In the genomic region with DNA sequence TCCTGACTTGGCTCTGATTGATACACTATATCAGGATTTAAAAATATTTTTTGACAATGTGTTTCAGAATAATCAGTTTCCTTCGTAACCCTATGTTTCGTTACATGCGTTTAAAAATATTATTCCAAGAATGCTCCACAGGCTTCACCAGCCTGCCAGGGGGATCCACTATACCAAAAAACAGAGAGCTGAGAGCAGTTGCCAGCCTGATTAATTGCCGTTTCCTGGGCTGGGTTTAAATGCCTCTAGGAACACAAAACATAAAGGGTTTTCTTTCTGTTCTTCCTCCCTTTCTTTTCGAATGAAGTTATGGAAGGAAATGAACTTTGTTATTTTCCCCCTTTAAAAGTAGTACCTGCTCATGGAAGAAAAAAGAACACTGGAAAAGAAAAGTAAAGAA, we compare ENCODE assay signal across 9 cellular contexts. TPM values are rescaled to one million over a fixed set of nuclear protein-coding genes. Genes with fewer than 3 reads are reported as not detected.
A peak's percentile ranks its signal among the peaks of the same experiment; 100 is the strongest.
DNase-seq lines count a peak whose midpoint lies in the region; ATAC-seq and TF ChIP-seq lines count a peak whose summit lies in the region.
"Had no signal": no experiment of that assay in that cellular context is flagged by ENCODE, and none has a peak within 500 bp of the region (broad histone marks: within the 10 kb centered on the region; RNA-seq: fewer than 3 reads in every experiment).

No MANE protein-coding gene starts in this region.

- peaks cover 7% of the 10 kb centered on the region for H3K27me3 Mint-ChIP-seq in IgD-negative memory B cell
- H3K27me3 Mint-ChIP-seq in central memory CD8-positive, alpha-beta T cell, result no peaks in the 10 kb centered on the region

- H3K27ac ChIP-seq in A673 (ENCODE audit: low read depth, low read length, poor library complexity, severe bottlenecking) (peak overlapping the region; percentile 83), muscle layer of duodenum (ENCODE audit: low read length) (peak overlapping the region; percentile 68)

- H3K27me3 ChIP-seq in A673 (replicated peaks; ENCODE audit: insufficient read depth, low read depth, low read length, poor library complexity), result no peaks in the 10 kb centered on the region
- no peaks in the 10 kb centered on the region for H3K27me3 ChIP-seq in muscle layer of duodenum (ENCODE audit: low read depth, low read length)

- peak overlapping the region; percentile 13 for H3K4me3 ChIP-seq in A673 (ENCODE audit: low read depth, low read length, poor library complexity, severe bottlenecking)
- peak overlapping the region; percentile 27 to 34 for H3K4me3 ChIP-seq in muscle layer of duodenum (ENCODE audit: low read depth in 1 of 2, low read length in 2 of 2)

- no peak for ATAC-seq in central memory CD8-positive, alpha-beta T cell (replicated peaks; ENCODE audit: extremely low read depth, poor library complexity, severe bottlenecking)
- ATAC-seq in HG03159 (IDR thresholded peaks at IDR 0.05; ENCODE audit: unreplicated experiment), result no peak

- H3K4me3 Mint-ChIP-seq in IgD-negative memory B cell, result peak overlapping the region; percentile 81 to 97 (median 90)
- H3K4me3 Mint-ChIP-seq in central memory CD8-positive, alpha-beta T cell, result peak overlapping the region; percentile 81

- CTCF ChIA-PET in A673 (lab: Charles Lee), result interaction anchor here (4.3 kb wide), 1 partner anchor 69 kb away, joined by 41 read pairs; no protein-coding TSS in a partner anchor

- no peaks in the 10 kb centered on the region for H3K9me3 ChIP-seq in A673 (ENCODE audit: low read depth, low read length, poor library complexity, severe bottlenecking)
- H3K9me3 ChIP-seq in muscle layer of duodenum (ENCODE audit: control insufficient read depth in 1 of 2, low read length in 2 of 2), result no peaks in the 10 kb centered on the region

- peak overlapping the region; percentile 94 to 100 (median 99) for H3K27ac Mint-ChIP-seq in IgD-negative memory B cell
- peak overlapping the region; percentile 97 for H3K27ac Mint-ChIP-seq in central memory CD8-positive, alpha-beta T cell (ENCODE audit: low read depth)

- intact Hi-C loops in A673 (cut with micrococcal nuclease; ENCODE audit: unreplicated experiment), result no loop called here

- H3K36me3 Mint-ChIP-seq in IgD-negative memory B cell, result peaks cover under 1% of the 10 kb centered on the region
- H3K36me3 Mint-ChIP-seq in central memory CD8-positive, alpha-beta T cell (ENCODE audit: insufficient read depth), result peaks cover 21% of the 10 kb centered on the region

- no peak for DNase-seq in A673 (ENCODE audit: low spot score)
- DNase-seq in central memory CD8-positive, alpha-beta T cell (ENCODE audit: low spot score in 2 of 2), result no peak
- no peak for DNase-seq in DMS 273 treated with DMSO at 0.1 percent for 48 hours (lab: John Stamatoyannopoulos, UW)
- no peak for DNase-seq in AG08395 (ENCODE audit: low spot score)
- DNase-seq in hypothalamus (lab: John Stamatoyannopoulos, UW), result no peak
- DNase-seq: NCI-H2081 treated with DMSO at 0.1 percent for 48 hours had no signal

- H3K9me3 Mint-ChIP-seq in IgD-negative memory B cell, result no peaks in the 10 kb centered on the region
- no peaks in the 10 kb centered on the region for H3K9me3 Mint-ChIP-seq in central memory CD8-positive, alpha-beta T cell

- no TSS peak for BruUV-seq in A673 (replicated peaks; lab: Mats Ljungman, UMichigan)

- TF ChIP-seq CTCF in A673 (conservative IDR thresholded peaks at IDR 0.05; ENCODE audit: low read depth, low read length), result no peak; the same call in 1 of the 2 replicates

- no peaks in the 10 kb centered on the region for H3K36me3 ChIP-seq in A673 (ENCODE audit: insufficient read depth, low read length, poor library complexity, severe bottlenecking)
- no peaks in the 10 kb centered on the region for H3K36me3 ChIP-seq in muscle layer of duodenum (ENCODE audit: control insufficient read depth in 1 of 2, insufficient read depth in 2 of 2, low read length in 2 of 2)

- peaks cover 34% of the 10 kb centered on the region for H3K4me1 ChIP-seq in A673 (ENCODE audit: insufficient read depth, low read length, poor library complexity, severe bottlenecking)
- peaks cover 16 to 32% of the 10 kb centered on the region in 2 donors for H3K4me1 ChIP-seq in muscle layer of duodenum (ENCODE audit: control insufficient read depth in 1 of 2, insufficient read depth in 2 of 2, low read length in 2 of 2)

- POLR2A ChIA-PET in A673 (lab: Charles Lee; ENCODE audit: low non-redundant PET), result no interaction called here

- peaks cover 35 to 58% (median 54%) of the 10 kb centered on the region in 3 donors for H3K4me1 Mint-ChIP-seq in IgD-negative memory B cell
- peaks cover 38% of the 10 kb centered on the region for H3K4me1 Mint-ChIP-seq in central memory CD8-positive, alpha-beta T cell

RNA-seq across cellular contexts. Expression of gene LRRFIP1, which starts 47.9 kb away (rescaled TPM):
- 69.3 and 71.8 TPM in 2 replicates for total RNA-seq in A673 (2021)
- polyA plus RNA-seq in IgD-negative memory B cell, result 123 TPM
